1 cellular context compared by ENCODE assay signal in genomic region chr10:21895932-21896331, GRCh38.
TF ChIP-seq lines count a peak whose summit lies in the region.

No MANE protein-coding gene starts in this region.

TF ChIP-seq in K562, 482 proteins besides CTCF, POLR2A, EP300 and RAD21 (continued from another document):
- no peak for TF ChIP-seq RNF219 (CRISPR knock-in tag; IDR thresholded peaks at IDR 0.05)
- no peak for TF ChIP-seq POLR3A (IDR thresholded peaks at IDR 0.05; ENCODE audit: borderline replicate concordance, extremely low read depth, insufficient read depth, insufficient read length)
- no peak for TF ChIP-seq GTF2E2 (tag; IDR thresholded peaks at IDR 0.05)
- no peak for TF ChIP-seq REST (CRISPR knock-in tag; IDR thresholded peaks at IDR 0.05; ENCODE audit: low read depth)
- TF ChIP-seq NCOA1 (IDR thresholded peaks at IDR 0.05; ENCODE audit: low read depth): no peak
- TF ChIP-seq L3MBTL2 (IDR thresholded peaks at IDR 0.05): no peak
- no peak for TF ChIP-seq EZH2 (IDR thresholded peaks at IDR 0.05; ENCODE audit: borderline replicate concordance, low read depth, low read length)
- TF ChIP-seq NFIC (IDR thresholded peaks at IDR 0.05): no peak
